ENCODE assay signal across 7 cellular contexts in the genomic region with DNA sequence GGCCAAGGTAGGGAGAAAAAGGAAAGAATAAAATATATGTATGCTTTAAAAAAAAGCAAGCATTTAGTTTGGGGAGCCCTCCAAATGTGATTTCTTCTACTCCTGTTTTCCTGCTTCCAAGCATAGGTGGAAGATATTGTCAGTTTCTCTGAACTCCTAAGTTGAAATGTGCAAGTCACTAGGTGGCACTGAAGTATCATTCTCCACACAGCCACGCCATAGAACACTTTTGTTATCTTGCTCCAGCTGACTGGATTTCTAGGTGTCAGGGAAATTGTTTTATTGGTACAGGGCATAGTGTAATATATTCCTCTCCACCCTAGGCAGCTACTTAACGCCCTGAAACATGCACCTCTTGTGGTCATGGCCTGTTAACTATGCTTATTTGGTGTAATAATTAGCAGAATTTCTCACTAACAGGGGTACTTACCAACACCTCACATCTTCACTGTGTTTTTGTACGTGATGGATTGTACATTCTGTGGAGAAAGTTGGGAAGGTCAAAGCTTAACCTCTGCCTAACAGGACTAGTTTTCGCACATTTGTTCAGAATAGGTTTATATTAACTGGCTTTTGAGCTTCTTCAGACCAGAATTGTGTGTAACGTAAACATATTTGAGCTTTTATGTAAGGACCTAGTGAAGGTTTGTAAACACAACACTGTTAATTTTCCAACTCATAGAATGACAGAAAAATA.
DNase-seq lines count a peak whose midpoint lies in the region; ATAC-seq, FAIRE-seq and TF ChIP-seq lines count a peak whose summit lies in the region.

No MANE protein-coding gene starts in this region.

- peaks cover 4% of the 10 kb centered on the region for H3K36me3 Mint-ChIP-seq in activated CD4-positive, alpha-beta T cell treated with anti-CD3 and anti-CD28 coated beads for 36 hours (ENCODE audit: low read depth)

- peak; percentile 79 for DNase-seq in ELR (ENCODE audit: low read depth)
- DNase-seq in NCI-H2227 treated with DMSO at 0.1 percent for 48 hours (lab: John Stamatoyannopoulos, UW): peak; percentile 59
- DNase-seq in body of pancreas: peak; percentile 49 to 75 (median 53)
- no peak for DNase-seq in thoracic aorta (ENCODE audit: low spot score)
- DNase-seq in activated CD4-positive, alpha-beta T cell treated with anti-CD3 and anti-CD28 coated beads for 36 hours: no peak

- peaks cover 30% of the 10 kb centered on the region for H3K4me1 Mint-ChIP-seq in activated CD4-positive, alpha-beta T cell treated with anti-CD3 and anti-CD28 coated beads for 36 hours

- CTCF ChIA-PET in activated CD4-positive, alpha-beta T cell treated with anti-CD3 and anti-CD28 coated beads for 36 hours (lab: Charles Lee): interaction anchor here (0.8 to 1.7 kb wide), 4 partner anchors 11 to 658 kb away, joined by 3 to 6 read pairs (median 3); no protein-coding TSS in a partner anchor

- no peak for TF ChIP-seq POLR2A in body of pancreas (IDR thresholded peaks at IDR 0.05)

- no peaks in the 10 kb centered on the region for H3K27me3 Mint-ChIP-seq in activated CD4-positive, alpha-beta T cell treated with anti-CD3 and anti-CD28 coated beads for 36 hours

- no peaks in the 10 kb centered on the region for H3K9me3 ChIP-seq in body of pancreas
- H3K9me3 ChIP-seq in thoracic aorta: no peaks in the 10 kb centered on the region

- H3K4me3 ChIP-seq in body of pancreas: no peak overlapping the region
- H3K4me3 ChIP-seq in thoracic aorta: no peak overlapping the region

- H3K27ac ChIP-seq in body of pancreas (peak overlapping the region; percentile 27 to 64 (median 41)), thoracic aorta (no peak overlapping the region)

- intact Hi-C loops in body of pancreas (cut with DNase I): no loop called here
- intact Hi-C loops in activated CD4-positive, alpha-beta T cell treated with anti-CD3 and anti-CD28 coated beads for 36 hours (cut with DNase I, micrococcal nuclease): loop anchor here in 1 of 2 experiments (2.0 to 10.0 kb wide), 2 partner anchors 510 to 1162 kb away; partner anchors contain the start of gene IRX5

- POLR2A ChIA-PET in activated CD4-positive, alpha-beta T cell treated with anti-CD3 and anti-CD28 coated beads for 36 hours (lab: Charles Lee): interaction anchor here (0.6 kb wide), 1 partner anchor 39 kb away, joined by 3 read pairs; no protein-coding TSS in a partner anchor

- TF ChIP-seq CTCF in body of pancreas (IDR thresholded peaks at IDR 0.05) (peak; percentile 46 to 88 (median 81)), thoracic aorta (IDR thresholded peaks at IDR 0.05) (peak; percentile 51)

- ATAC-seq in HG02852 (IDR thresholded peaks at IDR 0.05; ENCODE audit: unreplicated experiment) (peak; percentile 41), body of pancreas (peak; percentile 92), thoracic aorta (ENCODE audit: insufficient number of reproducible peaks, low FRiP score, low read depth) (no peak)
- ATAC-seq in activated CD4-positive, alpha-beta T cell treated with anti-CD3 and anti-CD28 coated beads for 36 hours: no peak

- 11 to 18% methylated on average over 5 of the region's 5 CpGs for whole genome bisulfite sequencing in body of pancreas, 2 donors

- no peak overlapping the region for H3K27ac Mint-ChIP-seq in activated CD4-positive, alpha-beta T cell treated with anti-CD3 and anti-CD28 coated beads for 36 hours

- H3K9me3 Mint-ChIP-seq in activated CD4-positive, alpha-beta T cell treated with anti-CD3 and anti-CD28 coated beads for 36 hours (ENCODE audit: low read depth): no peaks in the 10 kb centered on the region

- peak; percentile 95 for FAIRE-seq in islet of Langerhans (lab: Jason Lieb, UNC)

- H3K4me3 Mint-ChIP-seq in activated CD4-positive, alpha-beta T cell treated with anti-CD3 and anti-CD28 coated beads for 36 hours: no peak overlapping the region

- no peaks in the 10 kb centered on the region for H3K36me3 ChIP-seq in body of pancreas (replicated peaks in 1 of 2; ENCODE audit: insufficient read depth in 1 of 2, low read depth in 2 of 2)
- H3K36me3 ChIP-seq in thoracic aorta: no peaks in the 10 kb centered on the region

- H3K27me3 ChIP-seq in body of pancreas (no peaks in the 10 kb centered on the region), thoracic aorta (replicated peaks; ENCODE audit: insufficient read depth) (no peaks in the 10 kb centered on the region)

- H3K4me1 ChIP-seq in body of pancreas (peaks cover 47% of the 10 kb centered on the region), thoracic aorta (ENCODE audit: control insufficient read depth in 1 of 2, low read depth in 2 of 2) (peaks cover 48 to 84% of the 10 kb centered on the region in 2 donors)

Comparison
In these comparisons a context has a peak if more than half of its experiments do, and no peak if none do; other contexts are left out.
1. DNase-seq: peak in ELR (single experiment), NCI-H2227 treated with DMSO at 0.1 percent for 48 hours (single experiment) and body of pancreas (4 of 4); none in thoracic aorta (single experiment) and activated CD4-positive, alpha-beta T cell treated with anti-CD3 and anti-CD28 coated beads for 36 hours (single experiment).
2. ATAC-seq: peak in HG02852 (single experiment) and body of pancreas (single experiment); none in thoracic aorta (single experiment) and activated CD4-positive, alpha-beta T cell treated with anti-CD3 and anti-CD28 coated beads for 36 hours (single experiment).
3. H3K27ac ChIP-seq: peak in body of pancreas (4 of 4); none in thoracic aorta (0 of 2).